ENCODE assay signal across 25 cellular contexts in the genomic region with DNA sequence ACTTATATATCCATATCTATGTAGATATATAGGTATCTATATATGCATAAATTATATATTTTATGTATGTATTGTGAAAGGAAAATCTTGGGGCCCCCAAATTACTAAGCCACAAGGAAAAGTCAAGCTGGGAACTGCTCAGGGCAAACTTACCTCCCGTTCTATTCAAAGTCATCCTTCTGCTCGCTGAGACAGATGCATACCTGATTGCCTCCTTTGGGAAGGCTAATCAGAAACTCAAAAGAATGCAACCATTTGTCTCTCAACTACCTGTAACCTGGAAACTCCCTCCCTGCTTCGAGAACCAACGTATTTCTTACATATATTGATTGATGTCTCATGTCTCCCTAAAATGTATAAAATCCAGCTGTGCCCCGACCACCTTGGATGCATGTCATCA. TPM values are rescaled to one million over a fixed set of nuclear protein-coding genes. Genes with fewer than 3 reads are reported as not detected.
DNase-seq lines count a peak whose midpoint lies in the region; ATAC-seq, FAIRE-seq and TF ChIP-seq lines count a peak whose summit lies in the region.
"Had no signal": no experiment of that assay in that cellular context is flagged by ENCODE, and none has a peak within 500 bp of the region (broad histone marks: within the 10 kb centered on the region; RNA-seq: fewer than 3 reads in every experiment).

No MANE protein-coding gene starts in this region.

- no peak overlapping the region for H2BK15ac ChIP-seq in H1 (ENCODE audit: low read length)

- DNase-seq in GM23338 (ENCODE audit: low spot score) = peak; percentile 66
- no peak for DNase-seq in H1 (ENCODE audit: low read depth in 1 of 2, low spot score in 2 of 2)
- no peak for DNase-seq in NCI-H146 (lab: John Stamatoyannopoulos, UW)
- no peak for DNase-seq in posterior vena cava (ENCODE audit: low spot score)
- DNase-seq in hepatocyte (ENCODE audit: low spot score) = no peak
- DNase-seq in activated naive CD4-positive, alpha-beta T cell treated with anti-CD3 and anti-CD28 coated beads, Interleukin-2, amount 50 U/mL, for 16 hours = no peak
- DNase-seq: CD4-positive, CD25-positive, alpha-beta regulatory T cell; CD8-positive, alpha-beta T cell; DMS 273 treated with DMSO at 0.1 percent for 48 hours; DMS79; EL; GDM1; HCEC 1CT had no signal

- POLR2A ChIA-PET in H1 (lab: Charles Lee; ENCODE audit: partially characterized antibody) = interaction anchor here (1.1 to 5.6 kb wide), 12 partner anchors 12 to 206 kb away, joined by 3 to 34 read pairs (median 4); a partner anchor contains a TSS

- peaks cover 7% of the 10 kb centered on the region; the same call in 2 of the 3 replicates for H3K36me3 Mint-ChIP-seq in GM23338 (ENCODE audit: low read depth)
- H3K36me3 Mint-ChIP-seq: CD4-positive, CD25-positive, alpha-beta regulatory T cell; CD8-positive, alpha-beta T cell had no signal

- peak overlapping the region; percentile 79 for H2BK120ac ChIP-seq in H1 (replicated peaks; ENCODE audit: low read depth, low read length)

- H3K27me3 ChIP-seq in GM23338 (ENCODE audit: insufficient read depth) (no peaks in the 10 kb centered on the region), HUES6 (ENCODE audit: control insufficient read depth, insufficient read depth, low read length) (no peaks in the 10 kb centered on the region), H1 (replicated peaks in 1 of 4; ENCODE audit: control insufficient read depth in 3 of 4, extremely low read depth in 1 of 4, insufficient read depth in 3 of 4, low read length in 3 of 4) (no peaks in the 10 kb centered on the region), iPS-20b (ENCODE audit: insufficient read depth, low read length) (no peaks in the 10 kb centered on the region), hepatocyte (peaks cover 41% of the 10 kb centered on the region)
- H3K27me3 ChIP-seq: BLaER1 had no signal

- H3K9me3 Mint-ChIP-seq in GM23338 = peaks cover 5% of the 10 kb centered on the region; the same call in 2 of the 3 replicates
- H3K9me3 Mint-ChIP-seq: CD8-positive, alpha-beta T cell had no signal

- H3K4me3 ChIP-seq in GM23338 (no peak overlapping the region), HUES6 (ENCODE audit: low read depth, low read length) (no peak overlapping the region), H1 (ENCODE audit: extremely low read depth in 1 of 4, insufficient read depth in 2 of 4, low read depth in 3 of 4, low read length in 4 of 4) (peak overlapping the region in 1 of 4 experiments; percentile 36; a peak in 1 of 8 replicates), iPS-20b (ENCODE audit: low read length) (peak overlapping the region; percentile 29; the same call in 1 of the 2 replicates), hepatocyte (no peak overlapping the region)
- H3K4me3 ChIP-seq: BLaER1, GM12878, GM23248 had no signal

- peak; percentile 57 for ATAC-seq in GM23338
- ATAC-seq: CD8-positive, alpha-beta T cell; GM12878 had no signal

- no peak overlapping the region for H4K8ac ChIP-seq in H1 (ENCODE audit: extremely low read depth, insufficient read depth, low read length)

- H3K36me3 ChIP-seq in GM23338 (ENCODE audit: insufficient read depth) = no peaks in the 10 kb centered on the region
- H3K36me3 ChIP-seq in HUES6 (ENCODE audit: control insufficient read depth, insufficient read depth, low read length) = no peaks in the 10 kb centered on the region
- H3K36me3 ChIP-seq in H1 (ENCODE audit: control insufficient read depth in 2 of 4, insufficient read depth in 4 of 4, low read length in 3 of 4) = no peaks in the 10 kb centered on the region
- H3K36me3 ChIP-seq in iPS-20b (ENCODE audit: insufficient read depth, low read depth, low read length) = no peaks in the 10 kb centered on the region
- no peaks in the 10 kb centered on the region for H3K36me3 ChIP-seq in hepatocyte (replicated peaks; ENCODE audit: insufficient read depth, low read depth)
- H3K36me3 ChIP-seq: BLaER1 had no signal

- H3K9ac ChIP-seq in HUES6 (ENCODE audit: low read length) (no peak overlapping the region), H1 (replicated peaks in 1 of 4; ENCODE audit: extremely low read depth in 1 of 4, low read depth in 3 of 4, low read length in 3 of 4) (no peak overlapping the region), iPS-20b (ENCODE audit: low read depth, low read length) (no peak overlapping the region)
- H3K9ac ChIP-seq: BLaER1, GM23248 had no signal

- H3K18ac ChIP-seq in H1 (ENCODE audit: extremely low read depth, low read length) = peak overlapping the region; percentile 95

- peaks cover 14% of the 10 kb centered on the region for H3K4me1 Mint-ChIP-seq in GM23338
- H3K4me1 Mint-ChIP-seq: B cell; CD4-positive, CD25-positive, alpha-beta regulatory T cell had no signal

- no peaks in the 10 kb centered on the region; the same call in 1 of the 2 replicates for H3K9me2 ChIP-seq in GM23338 (ENCODE audit: insufficient read depth)
- H3K9me2 ChIP-seq in hepatocyte (replicated peaks; ENCODE audit: insufficient read depth) = no peaks in the 10 kb centered on the region

- 14% methylated on average over 5 of the region's 5 CpGs; no CpG with 5 or more reads in 1 of the 2 experiments for WGBS in H1 (ENCODE audit: extremely low coverage in 1 of 2, insufficient coverage in 1 of 2, insufficient read length in 1 of 2, insufficient replicate concordance in 2 of 2, low coverage in 1 of 2, low lambda C conversion rate in 2 of 2, missing lambda C conversion rate in 1 of 2), 2 experiments
- 36% methylated on average over 5 of the region's 5 CpGs for WGBS in hepatocyte (ENCODE audit: low lambda C conversion rate, missing lambda C conversion rate)

- H2BK20ac ChIP-seq in H1 (ENCODE audit: low read length) = no peak overlapping the region; the same call in 1 of the 2 replicates

- H3K9me3 ChIP-seq in HUES6 (ENCODE audit: control insufficient read depth, insufficient read depth, low read depth, low read length) = no peaks in the 10 kb centered on the region; the same call in 1 of the 2 replicates
- H3K9me3 ChIP-seq in H1 (ENCODE audit: insufficient read depth in 2 of 2, low read depth in 1 of 2, low read length in 1 of 2) = no peaks in the 10 kb centered on the region
- H3K9me3 ChIP-seq in iPS-20b (ENCODE audit: insufficient read depth, low read depth, low read length) = no peaks in the 10 kb centered on the region
- H3K9me3 ChIP-seq in hepatocyte (ENCODE audit: low read depth) = no peaks in the 10 kb centered on the region
- H3K9me3 ChIP-seq: BLaER1 had no signal

- H3K4me1 ChIP-seq in GM23338 (ENCODE audit: insufficient read depth) = peaks cover 40% of the 10 kb centered on the region
- H3K4me1 ChIP-seq in HUES6 (ENCODE audit: control insufficient read depth, insufficient read depth, low read length) = peaks cover 44% of the 10 kb centered on the region
- peaks cover 15 to 28% (median 25%) of the 10 kb centered on the region in 4 experiments for H3K4me1 ChIP-seq in H1 (replicated peaks in 1 of 4; ENCODE audit: control insufficient read depth in 3 of 4, insufficient read depth in 4 of 4, low read length in 3 of 4)
- H3K4me1 ChIP-seq in iPS-20b (ENCODE audit: insufficient read depth, low read length) = peaks cover 28% of the 10 kb centered on the region
- H3K4me1 ChIP-seq in hepatocyte (ENCODE audit: insufficient read depth) = no peaks in the 10 kb centered on the region
- H3K4me1 ChIP-seq: BLaER1 had no signal

- H3K27ac ChIP-seq in GM23338 (ENCODE audit: low read depth) (peak overlapping the region; percentile 97), HUES6 (ENCODE audit: low read depth, low read length) (peak overlapping the region; percentile 63; the same call in 1 of the 2 replicates), H1 (ENCODE audit: low read depth, low read length) (peak overlapping the region; percentile 88; the same call in 1 of the 2 replicates), iPS-20b (ENCODE audit: low read length) (no peak overlapping the region), hepatocyte (no peak overlapping the region)
- H3K27ac ChIP-seq: 22Rv1, BLaER1, C4-2B, GM23248 had no signal

- H3K4me2 ChIP-seq in GM23338 (peak overlapping the region; percentile 48; the same call in 1 of the 2 replicates), H1 (ENCODE audit: insufficient read depth in 1 of 2, low read depth in 2 of 2, low read length in 2 of 2) (peak overlapping the region; percentile 51 to 54; a peak in 3 of 4 replicates), hepatocyte (no peak overlapping the region)
- H3K4me2 ChIP-seq: BLaER1 had no signal

- H3K23me2 ChIP-seq in H1 (ENCODE audit: low read depth, low read length) = no peaks in the 10 kb centered on the region

- H3K4ac ChIP-seq in H1 (replicated peaks; ENCODE audit: insufficient read length, low read depth, low read length) = no peak overlapping the region

- no peaks in the 10 kb centered on the region for H4K20me1 ChIP-seq in GM23338 (replicated peaks; ENCODE audit: insufficient read depth)
- H4K20me1 ChIP-seq in H1 (replicated peaks in 1 of 2; ENCODE audit: control insufficient read depth in 1 of 2, insufficient read depth in 2 of 2, low read length in 2 of 2) = no peaks in the 10 kb centered on the region
- no peaks in the 10 kb centered on the region for H4K20me1 ChIP-seq in hepatocyte (ENCODE audit: insufficient read depth, poor library complexity, severe bottlenecking)
- H4K20me1 ChIP-seq: BLaER1 had no signal

- no peak for TF ChIP-seq CTCF in GM23338 (conservative IDR thresholded peaks at IDR 0.05; ENCODE audit: low read depth in 2 of 2)
- no peak for TF ChIP-seq CTCF in H1 (IDR thresholded peaks at IDR 0.05; ENCODE audit: control extremely low read depth in 1 of 3, insufficient read depth in 1 of 3, low read depth in 1 of 3, low read length in 3 of 3)
- no peak for TF ChIP-seq CTCF in hepatocyte (IDR thresholded peaks at IDR 0.05; ENCODE audit: poor library complexity)

- H3K4me3 Mint-ChIP-seq in GM23338 = peak overlapping the region; percentile 3; the same call in 1 of the 3 replicates
- H3K4me3 Mint-ChIP-seq: B cell; CD4-positive, CD25-positive, alpha-beta regulatory T cell; CD8-positive, alpha-beta T cell had no signal

- TF ChIP-seq EP300 in H1 (IDR thresholded peaks at IDR 0.05; ENCODE audit: borderline replicate concordance in 1 of 2, low read depth in 2 of 2, low read length in 2 of 2) = no peak

- H2AFZ ChIP-seq in GM23338 (no peak overlapping the region), H1 (ENCODE audit: low read length) (no peak overlapping the region), hepatocyte (no peak overlapping the region)
- H2AFZ ChIP-seq: GM23248 had no signal

- H3K79me2 ChIP-seq in GM23338 (replicated peaks; ENCODE audit: insufficient read depth) = no peaks in the 10 kb centered on the region
- no peaks in the 10 kb centered on the region for H3K79me2 ChIP-seq in H1 (ENCODE audit: control insufficient read depth in 1 of 2, insufficient read depth in 2 of 2, low read length in 2 of 2)
- H3K79me2 ChIP-seq in hepatocyte = no peaks in the 10 kb centered on the region

- peak; percentile 70 for FAIRE-seq in H1 (lab: Jason Lieb, UNC)
- FAIRE-seq: A204.1, D721Med, GM12878, GM19239, H54 had no signal

- intact Hi-C loops in posterior vena cava (cut with DNase I) = no loop called here

- H3K14ac ChIP-seq in H1 (ENCODE audit: insufficient read length) = no peak overlapping the region

- H2BK12ac ChIP-seq in H1 (ENCODE audit: low read depth, low read length) = peak overlapping the region; percentile 53; the same call in 1 of the 2 replicates

- no peaks in the 10 kb centered on the region for H3K79me1 ChIP-seq in H1 (ENCODE audit: low read depth, low read length)

- peak overlapping the region; percentile 94 for H4K5ac ChIP-seq in H1 (ENCODE audit: insufficient read length, low read depth, low read length)

- CTCF ChIA-PET in H1 (lab: Charles Lee; ENCODE audit: partially characterized antibody) = interaction anchor here (0.6 to 8.9 kb wide), 28 partner anchors 9 to 419 kb away, joined by 3 to 81 read pairs (median 4); a partner anchor contains a TSS

- no peak overlapping the region; the same call in 1 of the 2 replicates for H2AK5ac ChIP-seq in H1 (ENCODE audit: low read depth, low read length)

- TF ChIP-seq POLR2A in H1 (IDR thresholded peaks at IDR 0.05; ENCODE audit: control extremely low read depth in 1 of 2, low read depth in 2 of 2, low read length in 2 of 2) = no peak

- peak overlapping the region; percentile 67 for H4K91ac ChIP-seq in H1 (replicated peaks; ENCODE audit: insufficient read length, low read length)

- no peak overlapping the region for H3K23ac ChIP-seq in H1 (ENCODE audit: insufficient read length)

- H3K56ac ChIP-seq in H1 (replicated peaks; ENCODE audit: insufficient read length, low read depth, low read length) = no peak overlapping the region

- no peak for TF ChIP-seq RAD21 in H1 (IDR thresholded peaks at IDR 0.05 in 1 of 2, conservative IDR thresholded peaks at IDR 0.05 in 1 of 2; ENCODE audit: low read depth in 2 of 2, low read length in 2 of 2)

- H3F3A ChIP-seq in GM23338 (replicated peaks; ENCODE audit: low read depth) = no peaks in the 10 kb centered on the region

- peak overlapping the region; percentile 66; the same call in 1 of the 2 replicates for H3K27ac Mint-ChIP-seq in GM23338
- H3K27ac Mint-ChIP-seq: B cell; CD4-positive, CD25-positive, alpha-beta regulatory T cell; CD8-positive, alpha-beta T cell had no signal

- peaks cover 6% of the 10 kb centered on the region for H3K27me3 Mint-ChIP-seq in GM23338 (ENCODE audit: insufficient read depth, low read depth, poor library complexity)
- H3K27me3 Mint-ChIP-seq: CD4-positive, CD25-positive, alpha-beta regulatory T cell had no signal

- peak overlapping the region; percentile 96; the same call in 1 of the 2 replicates for H2BK5ac ChIP-seq in H1 (ENCODE audit: low read depth, low read length)

RNA-seq across cellular contexts. Expression of a gene that starts 58.8 kb away (rescaled TPM):
- total RNA-seq in GM23338 (2014; rRNA removed; shearing (Covaris generic)) = 15.1 and 16.2 TPM in 2 replicates
- polyA plus RNA-seq in GM23338 (2016; fragmentation: Nextera tagmentation; extraction: Ambion mirVana) (12.7 and 13.8 TPM in 2 replicates), H1 (2011; rRNA removed) (11.7 and 16.6 TPM in 2 replicates), hepatocyte (19.3 and 26.5 TPM in 2 replicates)
- total RNA-seq in H1 (2021; fragmentation: NEBNext Ultra II Directional; extraction: Animal tissue kit (Norgen Biotek cat#: 25700)) = 32.0 and 32.5 TPM in 2 replicates
- polyA plus RNA-seq in H1 (2011; cell fraction: cytosol; rRNA removed) = 13.6 TPM
- polyA plus RNA-seq in H1 (2011; cell fraction: nucleus; rRNA removed) = 22.3 TPM
- polyA plus RNA-seq in H1 (2012, experiment 1 of 2) = 16.5 to 22.5 TPM (median 19.6 TPM) in 4 replicates
- polyA plus RNA-seq in H1 (2012, experiment 2 of 2) = 10.7 TPM
- polyA plus RNA-seq in H1 (2013, experiment 1 of 2) = 24.9 TPM
- polyA plus RNA-seq in H1 (2013, experiment 2 of 2) = 23.5 TPM
- polyA minus RNA-seq in H1 (2011; rRNA and poly(A)+ RNA removed) = 25.6 and 30.3 TPM in 2 replicates
- polyA minus RNA-seq in H1 (2011; cell fraction: cytosol; rRNA and poly(A)+ RNA removed) = 14.3 TPM
- 31.5 TPM for polyA minus RNA-seq in H1 (2011; cell fraction: nucleus; rRNA and poly(A)+ RNA removed)
- total RNA-seq in posterior vena cava (100 to 1,000 TPM in 1 of 2 donors, 10 to 100 TPM in 1; 70.8 to 122 TPM), hepatocyte (16.3 and 17.0 TPM in 2 replicates)

Comparison
In these comparisons a context has a peak if more than half of its experiments do, and no peak if none do; other contexts are left out.
1. H3K27ac ChIP-seq: peak in GM23338 (single experiment), HUES6 (single experiment) and H1 (single experiment); none in iPS-20b (single experiment) and hepatocyte (single experiment).